In genomic region chr11:8352090-8352489, GRCh38 we compare ENCODE assay signal across 17 cellular contexts.
DNase-seq lines count a peak whose midpoint lies in the region; ATAC-seq and TF ChIP-seq lines count a peak whose summit lies in the region.
"Had no signal": no experiment of that assay in that cellular context is flagged by ENCODE, and none has a peak within 500 bp of the region (broad histone marks: within the 10 kb centered on the region; RNA-seq: fewer than 3 reads in every experiment).

No MANE protein-coding gene starts in this region.

- no peak for TF ChIP-seq POLR2A in HCT116 (IDR thresholded peaks at IDR 0.05; ENCODE audit: borderline replicate concordance, extremely low read depth, insufficient read depth, insufficient read length)

- no peaks in the 10 kb centered on the region for H3K27me3 ChIP-seq in HCT116 (ENCODE audit: insufficient read depth, low read length)
- H3K27me3 ChIP-seq: BE2C had no signal

- no peaks in the 10 kb centered on the region for H3K9me3 ChIP-seq in HCT116 (ENCODE audit: control insufficient read depth in 1 of 2, insufficient read depth in 1 of 2, low read depth in 1 of 2, low read length in 2 of 2)
- H3K9me3 ChIP-seq: BE2C, Caco-2 had no signal

- DNase-seq in CD1c-positive myeloid dendritic cell (ENCODE audit: extremely low spot score) (peak; percentile 46), HCT116 (ENCODE audit: low read depth, low spot score) (no peak), iPS-NIHi11 (ENCODE audit: low spot score) (peak; percentile 54), left cardiac atrium (no peak), left lobe of liver (ENCODE audit: low spot score) (no peak)
- DNase-seq: BE2C; Caco-2; CD8-positive, alpha-beta memory T cell; DND-41; GF-D8; GOT3; H9; HFFc6 had no signal

- no peak for TF ChIP-seq CTCF in HCT116 (IDR thresholded peaks at IDR 0.05 in 2 of 3, conservative IDR thresholded peaks at IDR 0.05 in 1 of 3; ENCODE audit: borderline replicate concordance in 1 of 3, insufficient read depth in 1 of 3, low read depth in 2 of 3, low read length in 2 of 3)

- no peaks in the 10 kb centered on the region for H4K20me1 ChIP-seq in HCT116 (ENCODE audit: insufficient read depth)

- ATAC-seq in HCT116 (no peak), left cardiac atrium (no peak), HG02571 (IDR thresholded peaks at IDR 0.05; ENCODE audit: unreplicated experiment) (no peak), left lobe of liver (no peak)

- CTCF ChIA-PET in HCT116 (lab: Charles Lee), result no interaction called here

- no peak overlapping the region for H3K4me3 ChIP-seq in HCT116 (replicated peaks in 1 of 2; ENCODE audit: low read depth in 1 of 2, low read length in 2 of 2)

- POLR2A ChIA-PET in HCT116 (lab: Charles Lee), result no interaction called here

- no TSS peak for BruUV-seq in HCT116 (replicated peaks; lab: Mats Ljungman, UMichigan)

- H3K9ac ChIP-seq in HCT116 (ENCODE audit: low read length), result no peak overlapping the region
- H3K9ac ChIP-seq: KMS-11 had no signal

- peaks cover 0 to 10% of the 10 kb centered on the region in 2 experiments; a peak in 2 of 4 replicates for H3K4me1 ChIP-seq in HCT116 (ENCODE audit: control insufficient read depth in 1 of 2, insufficient read depth in 2 of 2, low read length in 2 of 2)
- H3K4me1 ChIP-seq: BE2C, Caco-2 had no signal

- RAD21 ChIA-PET in HCT116 (lab: Charles Lee; ENCODE audit: low non-redundant PET in 1 of 2, low total read pairs in 2 of 2, uncharacterized antibody in 2 of 2, unreplicated experiment in 2 of 2), result no interaction called here

- H3K79me2 ChIP-seq in HCT116 (ENCODE audit: insufficient read depth, low read length), result no peaks in the 10 kb centered on the region

- no peaks in the 10 kb centered on the region for H3K9me2 ChIP-seq in HCT116 (ENCODE audit: insufficient read depth)

- H3K27ac ChIP-seq in HCT116 (ENCODE audit: low read depth, low read length), result no peak overlapping the region
- H3K27ac ChIP-seq: C4-2B, KMS-11 had no signal

- H3K4me2 ChIP-seq in HCT116 (ENCODE audit: low read length), result no peak overlapping the region
- H3K4me2 ChIP-seq: KMS-11 had no signal

- TF ChIP-seq RAD21 in HCT116 (IDR thresholded peaks at IDR 0.05; ENCODE audit: low read depth), result no peak

- no peak overlapping the region for H2AFZ ChIP-seq in HCT116 (ENCODE audit: low read depth, low read length, poor library complexity, severe bottlenecking)

- intact Hi-C loops in HCT116 (cut with micrococcal nuclease), result no loop called here
- intact Hi-C loops in left cardiac atrium (cut with DNase I), result no loop called here

- no peaks in the 10 kb centered on the region for H3K36me3 ChIP-seq in HCT116 (ENCODE audit: control insufficient read depth in 1 of 2, insufficient read depth in 2 of 2, low read length in 2 of 2)
- H3K36me3 ChIP-seq: BE2C had no signal

TF ChIP-seq in HCT116, 20 proteins besides CTCF, POLR2A, EP300 and RAD21:
- TF ChIP-seq REST (IDR thresholded peaks at IDR 0.05; ENCODE audit: low read depth), result peak; percentile 53
- TF ChIP-seq EZH2phosphoT487 (IDR thresholded peaks at IDR 0.05; ENCODE audit: borderline replicate concordance), result no peak

TF ChIP-seq in PFSK-1, 5 proteins besides CTCF, POLR2A, EP300 and RAD21:
- TF ChIP-seq REST (IDR thresholded peaks at IDR 0.05; ENCODE audit: insufficient read depth in 1 of 2, low read depth in 2 of 2, low read length in 2 of 2) (peak; percentile 67 to 91; a peak in 3 of 4 replicates), TAF1 (IDR thresholded peaks at IDR 0.05; ENCODE audit: borderline replicate concordance, insufficient read depth, low read length) (no peak)

Comparison
In these comparisons a context has a peak if more than half of its experiments do, and no peak if none do; other contexts are left out.
1. DNase-seq: peak in CD1c-positive myeloid dendritic cell (single experiment) and iPS-NIHi11 (single experiment); none in HCT116 (single experiment), left cardiac atrium (single experiment) and left lobe of liver (single experiment).